22 cellular contexts compared by ENCODE assay signal in the genomic region with DNA sequence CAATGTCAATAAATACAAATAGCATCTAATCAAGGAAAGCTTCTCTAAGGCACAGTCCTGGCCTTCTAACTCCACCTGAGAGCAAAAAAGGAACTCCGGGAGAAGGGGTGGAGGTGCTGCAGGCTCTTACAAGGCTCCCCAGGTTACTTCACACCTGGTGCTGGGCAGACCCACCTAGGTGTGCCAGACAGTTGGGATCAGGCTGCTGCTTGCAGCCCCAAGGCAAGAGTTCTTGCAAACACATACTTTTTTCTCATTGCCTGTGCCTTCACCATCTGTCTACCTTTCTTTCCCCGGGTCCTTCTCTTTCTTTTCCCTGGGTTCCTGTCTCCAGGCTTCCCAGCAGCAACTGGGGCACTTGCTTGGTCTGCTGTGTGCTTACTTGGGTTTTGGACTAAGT.
"Had no signal": no experiment of that assay in that cellular context is flagged by ENCODE, and none has a peak within 500 bp of the region (broad histone marks: within the 10 kb centered on the region; RNA-seq: fewer than 3 reads in every experiment).

No MANE protein-coding gene starts in this region.

- H3K9me3 ChIP-seq: thyroid gland, upper lobe of right lung had no signal

- H3K9me3 Mint-ChIP-seq: natural killer cell treated with Interleukin-12 subunit alpha and Interleukin-12 subunit beta and Interleukin-15 and Interleukin-18, amount 100 ng/mL, for 72 hours had no signal

- H3K4me3 Mint-ChIP-seq: activated B cell treated with CpG ODN at 0.5 μM for 24 hours; activated CD4-positive, alpha-beta T cell treated with anti-CD3 and anti-CD28 coated beads for 36 hours; brain; memory B cell; natural killer cell treated with Interleukin-12 subunit alpha and Interleukin-12 subunit beta and Interleukin-15 and Interleukin-18, amount 100 ng/mL, for 72 hours; T-helper 1 cell treated with Interleukin-12 subunit alpha and Interleukin-12 subunit beta and Interleukin-4 antibody, amounts not matched to agents 30 μg/mL and 1 μg/mL, for 36 hours had no signal

- H3K27ac Mint-ChIP-seq: activated B cell treated with CpG ODN at 0.5 μM for 24 hours; activated CD4-positive, alpha-beta T cell treated with anti-CD3 and anti-CD28 coated beads for 36 hours; memory B cell; progenitor cell of endocrine pancreas; T-helper 1 cell treated with Interleukin-12 subunit alpha and Interleukin-12 subunit beta and Interleukin-4 antibody, amounts not matched to agents 30 μg/mL and 1 μg/mL, for 36 hours had no signal

- H3K36me3 Mint-ChIP-seq: natural killer cell treated with Interleukin-12 subunit alpha and Interleukin-12 subunit beta and Interleukin-15 and Interleukin-18, amount 100 ng/mL, for 72 hours had no signal

- H3K27ac ChIP-seq: esophagus muscularis mucosa, gastroesophageal sphincter, thyroid gland, upper lobe of right lung had no signal

- H3K27me3 ChIP-seq: esophagus muscularis mucosa, gastroesophageal sphincter, thyroid gland, upper lobe of right lung had no signal

- H3K4me1 Mint-ChIP-seq: activated CD4-positive, alpha-beta T cell treated with anti-CD3 and anti-CD28 coated beads for 36 hours had no signal

- H3K4me3 ChIP-seq: esophagus muscularis mucosa, gastroesophageal sphincter, thyroid gland, upper lobe of right lung had no signal

- H3K36me3 ChIP-seq: thyroid gland, upper lobe of right lung had no signal

- H3K27me3 Mint-ChIP-seq: activated B cell treated with CpG ODN at 0.5 μM for 24 hours; activated CD4-positive, alpha-beta T cell treated with anti-CD3 and anti-CD28 coated beads for 36 hours; brain; memory B cell; natural killer cell treated with Interleukin-12 subunit alpha and Interleukin-12 subunit beta and Interleukin-15 and Interleukin-18, amount 100 ng/mL, for 72 hours; progenitor cell of endocrine pancreas had no signal

- DNase-seq: activated B cell treated with CpG ODN at 0.5 μM for 24 hours; activated CD4-positive, alpha-beta T cell treated with anti-CD3 and anti-CD28 coated beads for 36 hours; activated CD4-positive, alpha-beta T cell treated with anti-CD3 and anti-CD28 coated beads, Interleukin-2, amount 50 U/mL, for 4 hours; activated CD8-positive, alpha-beta memory T cell treated with anti-CD3 and anti-CD28 coated beads, Interleukin-2, amount 50 U/mL, for 48 hours; activated naive CD4-positive, alpha-beta T cell treated with Interleukin-2 at 50 U/mL for 16 hours; activated T-cell treated with anti-CD3 and anti-CD28 coated beads, Interleukin-2, amount 50 U/mL, for 48 hours; aorta; central memory CD4-positive, alpha-beta T cell; dermis blood vessel endothelial cell; effector CD8-positive, alpha-beta T cell; head of caudate nucleus; stimulated activated CD4-positive, alpha-beta T cell treated with anti-CD3 and anti-CD28 coated beads, Interleukin-4, amount 100 ng/mL, for 24 hours; stimulated activated naive CD4-positive, alpha-beta T cell treated with Interleukin-2 at 50 U/mL for 16 hours; thyroid gland; upper lobe of right lung had no signal

- H3K4me1 ChIP-seq: gastroesophageal sphincter, thyroid gland, upper lobe of right lung had no signal
